7 cellular contexts compared by ENCODE assay signal in genomic region chr12:72178871-72179270, GRCh38.
"Had no signal": no experiment of that assay in that cellular context is flagged by ENCODE, and none has a peak within 500 bp of the region (broad histone marks: within the 10 kb centered on the region; RNA-seq: fewer than 3 reads in every experiment).

No MANE protein-coding gene starts in this region.

- ATAC-seq: HCT116, HepG2 had no signal

- DNase-seq: GM23248, GOT3, H7, HFFc6, KBM-7 had no signal
